In the genomic region with DNA sequence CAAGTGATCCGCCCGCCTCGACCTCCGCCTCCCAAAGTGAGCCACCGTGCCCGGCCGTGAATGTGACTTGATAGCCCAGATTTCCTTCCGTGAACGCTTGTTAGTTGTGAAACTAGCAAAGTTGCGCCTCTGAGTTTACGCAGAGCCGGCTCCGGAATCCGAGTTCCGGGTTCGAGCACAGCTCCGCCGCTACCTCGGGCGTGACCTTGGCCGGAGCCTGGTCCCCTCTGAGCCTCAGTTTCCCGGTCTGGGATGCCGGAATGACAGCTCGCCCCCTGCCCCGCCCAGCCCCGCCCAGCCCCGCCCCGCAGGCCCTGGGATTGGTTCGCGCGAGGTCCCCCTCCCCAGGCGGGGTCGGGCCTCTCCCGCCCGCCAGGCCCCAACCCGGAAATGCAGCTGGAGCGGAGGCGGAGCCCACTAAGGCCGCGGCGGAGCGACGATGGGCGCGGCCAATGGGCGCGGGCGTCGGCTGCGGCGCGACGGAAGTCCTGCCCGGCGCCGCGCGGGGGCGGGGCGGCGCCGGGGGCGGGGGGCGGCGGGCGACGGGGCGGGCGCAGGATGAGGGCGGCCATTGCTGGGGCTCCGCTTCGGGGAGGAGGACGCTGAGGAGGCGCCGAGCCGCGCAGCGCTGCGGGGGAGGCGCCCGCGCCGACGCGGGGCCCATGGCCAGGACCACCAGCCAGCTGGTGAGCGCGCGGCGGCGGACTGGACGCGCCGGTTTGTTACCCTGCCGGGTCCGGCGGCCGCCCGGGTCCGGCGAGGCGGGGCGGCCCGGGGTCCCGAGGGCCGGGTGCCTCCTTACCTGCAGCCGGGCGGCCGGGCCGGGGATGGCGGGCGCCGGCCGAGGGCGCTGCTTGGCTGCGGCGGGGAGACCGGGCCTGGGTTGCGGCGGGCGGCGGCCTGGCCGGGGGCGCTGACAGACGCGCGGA, we compare ENCODE assay signal across 1 cellular context.
TF ChIP-seq lines count a peak whose summit lies in the region.

TSS of gene PDPK1 (plus strand) at position 571 of the 929 bp plus-strand sequence. CDS start at position 663, 92 bp downstream.

TF ChIP-seq in IMR-90, 13 proteins besides CTCF, POLR2A, EP300 and RAD21 (continued from another document):
- no peak for TF ChIP-seq SMC3 (IDR thresholded peaks at IDR 0.05; ENCODE audit: low read depth, low read length)
TF ChIP-seq in IMR-90: peak in this region for 2.
